Comparison of ENCODE assay signal across 8 cellular contexts in genomic region chr16:87550510-87550961, GRCh38. TPM values are rescaled to one million over a fixed set of nuclear protein-coding genes. Genes with fewer than 3 reads are reported as not detected.
DNase-seq lines count a peak whose midpoint lies in the region; ATAC-seq and TF ChIP-seq lines count a peak whose summit lies in the region.

No MANE protein-coding gene starts in this region.

- peaks cover 7% of the 10 kb centered on the region for H3K9me3 Mint-ChIP-seq in activated CD4-positive, alpha-beta T cell treated with anti-CD3 and anti-CD28 coated beads for 36 hours (ENCODE audit: low read depth)
- peaks cover 5 to 11% of the 10 kb centered on the region in 2 donors for H3K9me3 Mint-ChIP-seq in stimulated activated naive CD8-positive, alpha-beta T cell treated with anti-CD3 and anti-CD28 coated beads, Interleukin-15, amount 100 ng/mL, for 72 hours

- no peak overlapping the region for H3K4me3 ChIP-seq in mucosa of descending colon

- TF ChIP-seq CTCF in mucosa of descending colon (IDR thresholded peaks at IDR 0.05), result peak; percentile 91

- no peaks in the 10 kb centered on the region for H3K36me3 ChIP-seq in mucosa of descending colon (ENCODE audit: low read depth)

- peak; percentile 39 for ATAC-seq in activated CD4-positive, alpha-beta T cell treated with anti-CD3 and anti-CD28 coated beads for 36 hours
- ATAC-seq in mucosa of descending colon (peak; percentile 76), HG03139 (IDR thresholded peaks at IDR 0.05; ENCODE audit: unreplicated experiment) (no peak)
- peak; percentile 61 for ATAC-seq in stimulated activated naive CD8-positive, alpha-beta T cell treated with anti-CD3 and anti-CD28 coated beads, Interleukin-15, amount 100 ng/mL, for 72 hours

- DNase-seq in NCI-H82 (lab: John Stamatoyannopoulos, UW) (peak; percentile 32), NCI-H82 treated with DMSO at 0.1 percent for 48 hours (lab: John Stamatoyannopoulos, UW; ENCODE audit: unreplicated experiment) (no peak), cerebellum (ENCODE audit: low spot score) (peak; percentile 69), mucosa of descending colon (peak in 2 of 3 donors; percentile 59 to 67), NCI-H2171 (lab: John Stamatoyannopoulos, UW) (no peak)
- DNase-seq in activated CD4-positive, alpha-beta T cell treated with anti-CD3 and anti-CD28 coated beads for 36 hours, result peak; percentile 77
- DNase-seq in stimulated activated naive CD8-positive, alpha-beta T cell treated with anti-CD3 and anti-CD28 coated beads, Interleukin-15, amount 100 ng/mL, for 72 hours, result peak; percentile 59 to 60

- no peak overlapping the region for H3K4me3 Mint-ChIP-seq in activated CD4-positive, alpha-beta T cell treated with anti-CD3 and anti-CD28 coated beads for 36 hours
- H3K4me3 Mint-ChIP-seq in stimulated activated naive CD8-positive, alpha-beta T cell treated with anti-CD3 and anti-CD28 coated beads, Interleukin-15, amount 100 ng/mL, for 72 hours, result no peak overlapping the region

- H3K4me1 ChIP-seq in mucosa of descending colon (ENCODE audit: low read depth), result peaks cover 4% of the 10 kb centered on the region

- H3K9me3 ChIP-seq in mucosa of descending colon, result no peaks in the 10 kb centered on the region

- POLR2A ChIA-PET in activated CD4-positive, alpha-beta T cell treated with anti-CD3 and anti-CD28 coated beads for 36 hours (lab: Charles Lee), result no interaction called here

- no peaks in the 10 kb centered on the region for H3K36me3 Mint-ChIP-seq in activated CD4-positive, alpha-beta T cell treated with anti-CD3 and anti-CD28 coated beads for 36 hours (ENCODE audit: low read depth)

- no peak overlapping the region for H3K27ac Mint-ChIP-seq in activated CD4-positive, alpha-beta T cell treated with anti-CD3 and anti-CD28 coated beads for 36 hours
- H3K27ac Mint-ChIP-seq in stimulated activated naive CD8-positive, alpha-beta T cell treated with anti-CD3 and anti-CD28 coated beads, Interleukin-15, amount 100 ng/mL, for 72 hours, result no peak overlapping the region

- peaks cover 15% of the 10 kb centered on the region for H3K27me3 Mint-ChIP-seq in activated CD4-positive, alpha-beta T cell treated with anti-CD3 and anti-CD28 coated beads for 36 hours
- H3K27me3 Mint-ChIP-seq in stimulated activated naive CD8-positive, alpha-beta T cell treated with anti-CD3 and anti-CD28 coated beads, Interleukin-15, amount 100 ng/mL, for 72 hours, result peaks cover 53% of the 10 kb centered on the region

- CTCF ChIA-PET in activated CD4-positive, alpha-beta T cell treated with anti-CD3 and anti-CD28 coated beads for 36 hours (lab: Charles Lee), result interaction anchor here (0.6 to 1.2 kb wide), 3 partner anchors 15 to 228 kb away, joined by 3 to 4 read pairs (median 3); no protein-coding TSS in a partner anchor

- intact Hi-C loops in activated CD4-positive, alpha-beta T cell treated with anti-CD3 and anti-CD28 coated beads for 36 hours (cut with DNase I, micrococcal nuclease), result loop anchor here (1.0 to 2.0 kb wide), 4 partner anchors 85 to 320 kb away; no protein-coding TSS in a partner anchor
- intact Hi-C loops in mucosa of descending colon (cut with DNase I, micrococcal nuclease), result no loop called here

- no peaks in the 10 kb centered on the region for H3K4me1 Mint-ChIP-seq in activated CD4-positive, alpha-beta T cell treated with anti-CD3 and anti-CD28 coated beads for 36 hours
- H3K4me1 Mint-ChIP-seq in stimulated activated naive CD8-positive, alpha-beta T cell treated with anti-CD3 and anti-CD28 coated beads, Interleukin-15, amount 100 ng/mL, for 72 hours, result no peaks in the 10 kb centered on the region

RNA-seq across cellular contexts. Expression of gene JPH3, which starts 51.8 kb away (rescaled TPM):
- total RNA-seq in activated CD4-positive, alpha-beta T cell treated with anti-CD3 and anti-CD28 coated beads for 36 hours, result under 1 TPM; 0.14 to 0.19 TPM
- 21.4 TPM for total RNA-seq in cerebellum
- 1 to 10 TPM in 1 of 3 donors, under 1 TPM in 2; 0.17 to 2.1 (median 0.84) TPM for total RNA-seq in mucosa of descending colon

RNA-seq across cellular contexts. Expression of gene ZCCHC14, which starts 57.7 kb away (rescaled TPM):
- 10 to 100 TPM; 10.1 to 12.9 TPM for total RNA-seq in activated CD4-positive, alpha-beta T cell treated with anti-CD3 and anti-CD28 coated beads for 36 hours
- total RNA-seq in cerebellum (45.1 TPM), mucosa of descending colon (10 to 100 TPM; 30.3 to 36.4 (median 32.3) TPM)

Comparison
In these comparisons a context has a peak if more than half of its experiments do, and no peak if none do; other contexts are left out.
1. DNase-seq: peak in NCI-H82 (single experiment), activated CD4-positive, alpha-beta T cell treated with anti-CD3 and anti-CD28 coated beads for 36 hours (single experiment), cerebellum (single experiment), mucosa of descending colon (2 of 3) and stimulated activated naive CD8-positive, alpha-beta T cell treated with anti-CD3 and anti-CD28 coated beads, Interleukin-15, amount 100 ng/mL, for 72 hours (2 of 2); none in NCI-H82 treated with DMSO at 0.1 percent for 48 hours (single experiment) and NCI-H2171 (single experiment).
2. intact Hi-C loops: an anchor here in activated CD4-positive, alpha-beta T cell treated with anti-CD3 and anti-CD28 coated beads for 36 hours (1.0 to 2.0 kb wide); none called in mucosa of descending colon.